ENCODE assay signal across 9 cellular contexts in genomic region chr9:134390537-134390936, GRCh38.
DNase-seq lines count a peak whose midpoint lies in the region; ATAC-seq and TF ChIP-seq lines count a peak whose summit lies in the region.
"Had no signal": no experiment of that assay in that cellular context is flagged by ENCODE, and none has a peak within 500 bp of the region (broad histone marks: within the 10 kb centered on the region; RNA-seq: fewer than 3 reads in every experiment).

No MANE protein-coding gene starts in this region.

- CTCF ChIA-PET in RWPE1 (lab: Yijun Ruan, JAX) = no interaction called here

- no peak for TF ChIP-seq EP300 in esophagus muscularis mucosa (IDR thresholded peaks at IDR 0.05)

- H3K27me3 Mint-ChIP-seq in activated naive CD8-positive, alpha-beta T cell treated with anti-CD3 and anti-CD28 coated beads for 36 hours = peaks cover 9% of the 10 kb centered on the region
- H3K27me3 Mint-ChIP-seq in glutamatergic neuron (ENCODE audit: unreplicated experiment) = peaks cover 10% of the 10 kb centered on the region

- in situ Hi-C loops in G401 (cut with HindIII; ENCODE audit: low sequenced_read_pairs) = no loop called here

- WGBS in esophagus muscularis mucosa = 80% methylated on average over 2 of the region's 17 CpGs

- no peaks in the 10 kb centered on the region for H3K9me3 ChIP-seq in esophagus muscularis mucosa

- H3K27me3 ChIP-seq in esophagus muscularis mucosa = no peaks in the 10 kb centered on the region

- TF ChIP-seq CTCF in RWPE1 (conservative IDR thresholded peaks at IDR 0.05; ENCODE audit: low read depth) (no peak), glutamatergic neuron (IDR thresholded peaks at IDR 0.05; ENCODE audit: partially characterized antibody, unreplicated experiment) (no peak), esophagus muscularis mucosa (IDR thresholded peaks at IDR 0.05) (no peak)

- TF ChIP-seq POLR2A in esophagus muscularis mucosa (IDR thresholded peaks at IDR 0.05; ENCODE audit: low read depth) = no peak

- peak overlapping the region; percentile 94 for H3K27ac Mint-ChIP-seq in activated naive CD8-positive, alpha-beta T cell treated with anti-CD3 and anti-CD28 coated beads for 36 hours
- no peak overlapping the region for H3K27ac Mint-ChIP-seq in glutamatergic neuron (ENCODE audit: unreplicated experiment)

- H3K4me1 ChIP-seq in esophagus muscularis mucosa = peaks cover 93 to 98% (median 96%) of the 10 kb centered on the region in 4 donors

- no peak overlapping the region for H3K4me3 ChIP-seq in esophagus muscularis mucosa
- H3K4me3 ChIP-seq: K562 had no signal

- no peaks in the 10 kb centered on the region for H3K36me3 ChIP-seq in esophagus muscularis mucosa

- H3K4me1 Mint-ChIP-seq in activated naive CD8-positive, alpha-beta T cell treated with anti-CD3 and anti-CD28 coated beads for 36 hours = peaks cover 41% of the 10 kb centered on the region
- peaks cover 12% of the 10 kb centered on the region for H3K4me1 Mint-ChIP-seq in glutamatergic neuron (ENCODE audit: low read depth, unreplicated experiment)

- DNase-seq in RWPE1 (ENCODE audit: low spot score) (no peak), cardiac septum (ENCODE audit: low spot score) (no peak), glutamatergic neuron (no peak), G401 (ENCODE audit: low spot score) (no peak), esophagus muscularis mucosa (ENCODE audit: extremely low spot score) (no peak)
- DNase-seq in activated naive CD8-positive, alpha-beta T cell treated with anti-CD3 and anti-CD28 coated beads for 36 hours = peak; percentile 87
- peak; percentile 78 to 89 for DNase-seq in stimulated activated CD8-positive, alpha-beta memory T cell treated with anti-CD3 and anti-CD28 coated beads, Interleukin-7, amount 100 ng/mL, for 48 hours (ENCODE audit: extremely low read depth in 1 of 2, low read depth in 1 of 2)

- intact Hi-C loops in cardiac septum (cut with DNase I) (no loop called here), esophagus muscularis mucosa (cut with DNase I) (no loop called here)

- H3K27ac ChIP-seq in RWPE1 = peak overlapping the region; percentile 99
- peak overlapping the region in 1 of 4 donors; percentile 15 for H3K27ac ChIP-seq in esophagus muscularis mucosa (replicated peaks in 1 of 4)

- POLR2A ChIA-PET in RWPE1 (lab: Yijun Ruan, JAX; ENCODE audit: low non-redundant PET) = no interaction called here

- ATAC-seq in GM21360 (IDR thresholded peaks at IDR 0.05; ENCODE audit: unreplicated experiment) = peak; percentile 28
- ATAC-seq: K562 had no signal

- no peaks in the 10 kb centered on the region for H3K9me3 Mint-ChIP-seq in activated naive CD8-positive, alpha-beta T cell treated with anti-CD3 and anti-CD28 coated beads for 36 hours
- peaks cover 4% of the 10 kb centered on the region for H3K9me3 Mint-ChIP-seq in glutamatergic neuron (ENCODE audit: unreplicated experiment)

- peak overlapping the region; percentile 82 for H3K4me3 Mint-ChIP-seq in activated naive CD8-positive, alpha-beta T cell treated with anti-CD3 and anti-CD28 coated beads for 36 hours
- no peak overlapping the region for H3K4me3 Mint-ChIP-seq in glutamatergic neuron (ENCODE audit: unreplicated experiment)

- peaks cover 6% of the 10 kb centered on the region for H3K36me3 Mint-ChIP-seq in activated naive CD8-positive, alpha-beta T cell treated with anti-CD3 and anti-CD28 coated beads for 36 hours
- no peaks in the 10 kb centered on the region for H3K36me3 Mint-ChIP-seq in glutamatergic neuron (ENCODE audit: unreplicated experiment)

Comparison
In these comparisons a context has a peak if more than half of its experiments do, and no peak if none do; other contexts are left out.
1. DNase-seq: peak in activated naive CD8-positive, alpha-beta T cell treated with anti-CD3 and anti-CD28 coated beads for 36 hours (single experiment) and stimulated activated CD8-positive, alpha-beta memory T cell treated with anti-CD3 and anti-CD28 coated beads, Interleukin-7, amount 100 ng/mL, for 48 hours (2 of 2); none in RWPE1 (single experiment), cardiac septum (single experiment), glutamatergic neuron (single experiment), G401 (single experiment) and esophagus muscularis mucosa (single experiment).